Comparison of ENCODE assay signal across 26 cellular contexts in genomic region chr2:9291331-9291730, GRCh38.
"Had no signal": no experiment of that assay in that cellular context is flagged by ENCODE, and none has a peak within 500 bp of the region (broad histone marks: within the 10 kb centered on the region; RNA-seq: fewer than 3 reads in every experiment).

No MANE protein-coding gene starts in this region.

- H3K4me1 ChIP-seq: breast epithelium, parathyroid adenoma, right atrium auricular region, spleen had no signal

- H3K27ac ChIP-seq: breast epithelium, foreskin keratinocyte, left ventricle myocardium inferior, parathyroid adenoma, right atrium auricular region, spleen, tibial nerve, WERI-Rb-1 had no signal

- H2AFZ ChIP-seq: parathyroid adenoma had no signal

- FAIRE-seq: islet of Langerhans, TTC549 had no signal

- H3K36me3 Mint-ChIP-seq: naive thymus-derived CD8-positive, alpha-beta T cell had no signal

- H3K4me3 Mint-ChIP-seq: activated T-cell treated with anti-CD3 and anti-CD28 coated beads, Interleukin-2, amount 50 U/mL, for 24 hours; endodermal cell; naive thymus-derived CD8-positive, alpha-beta T cell; neural crest cell had no signal

- H3K9ac ChIP-seq: parathyroid adenoma had no signal

- H3K27me3 ChIP-seq: breast epithelium, foreskin keratinocyte, right atrium auricular region, tibial nerve had no signal

- H3K9me3 ChIP-seq: breast epithelium, left ventricle myocardium inferior, right atrium auricular region, spleen, tibial nerve had no signal

- H3K27ac Mint-ChIP-seq: activated T-cell treated with anti-CD3 and anti-CD28 coated beads, Interleukin-2, amount 50 U/mL, for 24 hours; endodermal cell had no signal

- H3K4me3 ChIP-seq: breast epithelium, left ventricle myocardium inferior, lung, right atrium auricular region, spleen, tibial nerve had no signal

- H3K9me3 Mint-ChIP-seq: activated T-cell treated with anti-CD3 and anti-CD28 coated beads, Interleukin-2, amount 50 U/mL, for 24 hours; endodermal cell; naive thymus-derived CD8-positive, alpha-beta T cell; neural crest cell had no signal

- DNase-seq: activated CD4-positive, alpha-beta T cell treated with anti-CD3 and anti-CD28 coated beads for 48 hours; activated CD4-positive, alpha-beta T cell treated with anti-CD3 and anti-CD28 coated beads, Interleukin-2, amount 50 U/mL, for 48 hours; activated CD8-positive, alpha-beta memory T cell treated with anti-CD3 and anti-CD28 coated beads, Interleukin-2, amount 50 U/mL, for 4 hours; activated gamma-delta T cell treated with Interleukin-2 at 50 U/mL for 16 hours; activated naive CD4-positive, alpha-beta T cell treated with anti-CD3 and anti-CD28 coated beads, Interleukin-2, amount 50 U/mL, for 16 hours; activated T-cell treated with anti-CD3 and anti-CD28 coated beads, Interleukin-2, amount 50 U/mL, for 24 hours; amygdala; central memory CD4-positive, alpha-beta T cell; endodermal cell; foreskin keratinocyte; left ventricle myocardium inferior; naive thymus-derived CD8-positive, alpha-beta T cell; nucleus accumbens; spleen; stimulated activated naive CD4-positive, alpha-beta T cell treated with Interleukin-2 at 50 U/mL for 16 hours; WERI-Rb-1 had no signal

- ATAC-seq: activated CD4-positive, CD25-positive, alpha-beta regulatory T cell treated with anti-CD3 and anti-CD28 coated beads, Interleukin-2, amount 50 U/mL, for 24 hours; esophagus mucosa; foreskin keratinocyte; naive thymus-derived CD8-positive, alpha-beta T cell had no signal

- H3K36me3 ChIP-seq: breast epithelium, left ventricle myocardium inferior, right atrium auricular region, spleen, tibial nerve, WERI-Rb-1 had no signal
